In genomic region chr17:51154176-51154575, GRCh38 we compare ENCODE assay signal across 9 cellular contexts. TPM values are rescaled to one million over a fixed set of nuclear protein-coding genes. Genes with fewer than 3 reads are reported as not detected.
DNase-seq lines count a peak whose midpoint lies in the region; ATAC-seq, FAIRE-seq and TF ChIP-seq lines count a peak whose summit lies in the region.
"Had no signal": no experiment of that assay in that cellular context is flagged by ENCODE, and none has a peak within 500 bp of the region (broad histone marks: within the 10 kb centered on the region; RNA-seq: fewer than 3 reads in every experiment).

No MANE protein-coding gene starts in this region.

- TF ChIP-seq CTCF in OCI-LY1 (IDR thresholded peaks at IDR 0.05; ENCODE audit: low read length) (no peak), fibroblast of lung (conservative IDR thresholded peaks at IDR 0.05 in 1 of 2, IDR thresholded peaks at IDR 0.05 in 1 of 2; ENCODE audit: low read depth in 1 of 2, low read length in 2 of 2) (no peak), gastrocnemius medialis (IDR thresholded peaks at IDR 0.05 in 4 of 5, conservative IDR thresholded peaks at IDR 0.05 in 1 of 5) (no peak)
- TF ChIP-seq CTCF in CD4-positive, alpha-beta T cell (IDR thresholded peaks at IDR 0.05): no peak

- H3K9me2 ChIP-seq in OCI-LY1 (ENCODE audit: low read depth, low read length): no peaks in the 10 kb centered on the region

- H2AFZ ChIP-seq in OCI-LY1 (ENCODE audit: low read length) (no peak overlapping the region), fibroblast of lung (ENCODE audit: low read length) (peak overlapping the region; percentile 15)

- no peak for FAIRE-seq in GM12891 (lab: Jason Lieb, UNC)

- peaks cover 13% of the 10 kb centered on the region for H3K4me1 Mint-ChIP-seq in CD4-positive, alpha-beta T cell (ENCODE audit: low read depth)

- intact Hi-C loops in gastrocnemius medialis (cut with DNase I; ENCODE audit: low total_unique reads): loop anchor here (5.0 to 10.0 kb wide), 3 partner anchors 99 to 287 kb away; partner anchors contain the start of genes MBTD1, TOB1 and UTP18
- intact Hi-C loops in CD4-positive, alpha-beta T cell (cut with DNase I, micrococcal nuclease): loop anchor here (5.0 to 10.0 kb wide), 4 partner anchors 99 to 437 kb away; partner anchors contain the start of genes LUC7L3 (in 1 of the 2), MBTD1 (in 1 of the 2) and UTP18 (in 1 of the 2)

- POLR2A ChIA-PET in CD4-positive, alpha-beta T cell (lab: Charles Lee): interaction anchor here (1.0 to 2.1 kb wide), 6 partner anchors 12 to 154 kb away, joined by 3 to 40 read pairs (median 12); partner anchors contain the start of genes NME2 and SPAG9

- CTCF ChIA-PET in CD4-positive, alpha-beta T cell (lab: Charles Lee): interaction anchor here (1.0 to 2.9 kb wide), 2 partner anchors 11 to 152 kb away, joined by 3 to 67 read pairs; partner anchors contain the start of gene NME2

- H3K4me3 Mint-ChIP-seq in CD4-positive, alpha-beta T cell: no peak overlapping the region
- H3K4me3 Mint-ChIP-seq: activated naive CD8-positive, alpha-beta T cell treated with anti-CD3 and anti-CD28 coated beads, Interleukin-2, amount 10 ng/mL, durations not matched to agents 7 days and 5 days had no signal

- H3K79me2 ChIP-seq in OCI-LY1 (ENCODE audit: insufficient read depth, low read length) (peaks cover 37% of the 10 kb centered on the region), fibroblast of lung (ENCODE audit: control insufficient read depth, insufficient read depth, low read length) (peaks cover 45% of the 10 kb centered on the region)

- no peaks in the 10 kb centered on the region for H4K20me1 ChIP-seq in OCI-LY1 (ENCODE audit: insufficient read depth, low read length)
- H4K20me1 ChIP-seq in fibroblast of lung (ENCODE audit: control insufficient read depth, extremely low read depth, insufficient read depth, low read length): no peaks in the 10 kb centered on the region

- no peak for ATAC-seq in gastrocnemius medialis
- no peak for ATAC-seq in CD4-positive, alpha-beta T cell (ENCODE audit: poor library complexity)
- no peak for ATAC-seq in HG03196 (IDR thresholded peaks at IDR 0.05; ENCODE audit: unreplicated experiment)
- ATAC-seq in HG02642 (IDR thresholded peaks at IDR 0.05; ENCODE audit: poor library complexity, unreplicated experiment): no peak

- TF ChIP-seq POLR2A in GM12891 (IDR thresholded peaks at IDR 0.05; ENCODE audit: low read depth, low read length): peak; percentile 6; the same call in 1 of the 2 replicates
- no peak for TF ChIP-seq POLR2A in gastrocnemius medialis (IDR thresholded peaks at IDR 0.05)

- no peaks in the 10 kb centered on the region for H3K9me3 Mint-ChIP-seq in CD4-positive, alpha-beta T cell
- H3K9me3 Mint-ChIP-seq: activated naive CD8-positive, alpha-beta T cell treated with anti-CD3 and anti-CD28 coated beads, Interleukin-2, amount 10 ng/mL, durations not matched to agents 7 days and 5 days had no signal

- H3K36me3 ChIP-seq in OCI-LY1 (ENCODE audit: insufficient read depth, low read length) (peaks cover 44% of the 10 kb centered on the region), fibroblast of lung (ENCODE audit: control insufficient read depth, insufficient read depth, low read length) (peaks cover 5% of the 10 kb centered on the region), gastrocnemius medialis (peaks cover 0 to 33% of the 10 kb centered on the region in 2 donors)

- H3K4me3 ChIP-seq in OCI-LY1 (ENCODE audit: low read depth, low read length, poor library complexity, severe bottlenecking): peak overlapping the region; percentile 73
- peak overlapping the region; percentile 39 to 94 (median 62) for H3K4me3 ChIP-seq in fibroblast of lung (replicated peaks in 1 of 4; ENCODE audit: control extremely low read depth in 1 of 4, insufficient read depth in 1 of 4, low read depth in 3 of 4, low read length in 4 of 4)
- H3K4me3 ChIP-seq in gastrocnemius medialis: peak overlapping the region; percentile 64 to 77 (median 72)

- H3K36me3 Mint-ChIP-seq in CD4-positive, alpha-beta T cell (ENCODE audit: low read depth): peaks cover 20% of the 10 kb centered on the region

- H3K27ac ChIP-seq in OCI-LY1 (ENCODE audit: low read depth, low read length, poor library complexity, severe bottlenecking): peak overlapping the region; percentile 15
- H3K27ac ChIP-seq in fibroblast of lung (ENCODE audit: insufficient read depth, low read length): peak overlapping the region; percentile 40
- H3K27ac ChIP-seq in gastrocnemius medialis: peak overlapping the region; percentile 82 to 90 (median 88)
- H3K27ac ChIP-seq in CD4-positive, alpha-beta T cell (ENCODE audit: low read depth, low read length): no peak overlapping the region

- H3K4me2 ChIP-seq in OCI-LY1 (ENCODE audit: low read length): peak overlapping the region; percentile 95
- peak overlapping the region; percentile 76 for H3K4me2 ChIP-seq in fibroblast of lung (ENCODE audit: extremely low read depth, insufficient read depth, low read length)

- H3K27ac Mint-ChIP-seq in CD4-positive, alpha-beta T cell: no peak overlapping the region
- H3K27ac Mint-ChIP-seq: activated naive CD8-positive, alpha-beta T cell treated with anti-CD3 and anti-CD28 coated beads, Interleukin-2, amount 10 ng/mL, durations not matched to agents 7 days and 5 days had no signal

- no peaks in the 10 kb centered on the region for H3K27me3 Mint-ChIP-seq in CD4-positive, alpha-beta T cell
- H3K27me3 Mint-ChIP-seq: activated naive CD8-positive, alpha-beta T cell treated with anti-CD3 and anti-CD28 coated beads, Interleukin-2, amount 10 ng/mL, durations not matched to agents 7 days and 5 days had no signal

- H3K27me3 ChIP-seq in OCI-LY1 (ENCODE audit: insufficient read depth, low read length) (no peaks in the 10 kb centered on the region), fibroblast of lung (ENCODE audit: control insufficient read depth, insufficient read depth, low read length) (no peaks in the 10 kb centered on the region), gastrocnemius medialis (no peaks in the 10 kb centered on the region)
- H3K27me3 ChIP-seq in CD4-positive, alpha-beta T cell (ENCODE audit: control insufficient read depth, insufficient read depth, low read length): no peaks in the 10 kb centered on the region

- peak overlapping the region; percentile 87 for H3K9ac ChIP-seq in OCI-LY1 (ENCODE audit: low read length)
- H3K9ac ChIP-seq in fibroblast of lung (ENCODE audit: insufficient read depth, low read length): peak overlapping the region; percentile 61

- no peaks in the 10 kb centered on the region for H3F3A ChIP-seq in OCI-LY1 (ENCODE audit: insufficient read depth, low read length)

- H3K4me1 ChIP-seq in OCI-LY1 (ENCODE audit: insufficient read depth, low read length, severe bottlenecking) (peaks cover 26% of the 10 kb centered on the region), fibroblast of lung (ENCODE audit: control insufficient read depth, extremely low read depth, insufficient read depth, low read length) (no peaks in the 10 kb centered on the region), gastrocnemius medialis (peaks cover 17 to 18% of the 10 kb centered on the region in 2 donors)

- in situ Hi-C loops in gastrocnemius medialis (cut with MboI; ENCODE audit: low sequenced_read_pairs in 4 of 4): loop anchor here (5.0 to 25.0 kb wide), 3 partner anchors 149 to 292 kb away; partner anchors contain the start of gene TOB1 (in 2 of the 4)

- DNase-seq in GM12891 (ENCODE audit: insufficient read length, low spot score): no peak
- peak in 1 of 2 donors; percentile 12 for DNase-seq in fibroblast of lung (ENCODE audit: low read depth in 2 of 2)
- DNase-seq in gastrocnemius medialis: no peak
- DNase-seq in C1 segment of cervical spinal cord (lab: John Stamatoyannopoulos, UW): no peak
- DNase-seq in CD4-positive, alpha-beta T cell: no peak
- DNase-seq: activated naive CD8-positive, alpha-beta T cell treated with anti-CD3 and anti-CD28 coated beads, Interleukin-2, amount 10 ng/mL, durations not matched to agents 7 days and 5 days had no signal

- H3K9me3 ChIP-seq in OCI-LY1 (ENCODE audit: low read length) (no peaks in the 10 kb centered on the region), fibroblast of lung (ENCODE audit: control insufficient read depth, insufficient read depth, low read depth, low read length) (no peaks in the 10 kb centered on the region), gastrocnemius medialis (no peaks in the 10 kb centered on the region)
- H3K9me3 ChIP-seq in CD4-positive, alpha-beta T cell (ENCODE audit: control insufficient read depth, low read length): no peaks in the 10 kb centered on the region

TF ChIP-seq in GM12891, 5 proteins besides CTCF, POLR2A, EP300 and RAD21:
- TF ChIP-seq TAF1 (IDR thresholded peaks at IDR 0.05; ENCODE audit: low read depth, low read length) (no peak), POLR2AphosphoS5 (IDR thresholded peaks at IDR 0.05; ENCODE audit: low read depth, low read length) (no peak), SPI1 (IDR thresholded peaks at IDR 0.05; ENCODE audit: low read depth, low read length) (no peak), POU2F2 (IDR thresholded peaks at IDR 0.05; ENCODE audit: low read depth, low read length) (no peak), PAX5 (IDR thresholded peaks at IDR 0.05; ENCODE audit: insufficient read depth, low read length, severe bottlenecking) (no peak)

RNA-seq across cellular contexts. Expression of gene NME1, which starts 0.8 kb away (rescaled TPM):
- 272 TPM for polyA plus RNA-seq in GM12891 (2012; ENCODE audit: low read depth, missing spikeins)
- total RNA-seq in fibroblast of lung: 75.8 and 108 TPM in 2 replicates
- polyA plus RNA-seq in fibroblast of lung: 220 and 374 TPM in 2 replicates
- polyA plus RNA-seq in fibroblast of lung (2012): 177 and 290 TPM in 2 replicates
- 29.2 and 47.8 TPM in 2 replicates for polyA minus RNA-seq in fibroblast of lung (ENCODE audit: low replicate concordance)
- 10 to 100 TPM; 19.1 to 32.6 (median 29.2) TPM for total RNA-seq in gastrocnemius medialis
- total RNA-seq in CD4-positive, alpha-beta T cell: 10 to 100 TPM; 11.0 to 15.6 TPM

RNA-seq across cellular contexts. Expression of gene NME2, which starts 12.0 kb away (rescaled TPM):
- 976 TPM for polyA plus RNA-seq in GM12891 (2012; ENCODE audit: low read depth, missing spikeins)
- total RNA-seq in fibroblast of lung (686 and 799 TPM in 2 replicates), gastrocnemius medialis (100 to 1,000 TPM; 412 to 666 (median 508) TPM)
- 605 and 802 TPM in 2 replicates for polyA plus RNA-seq in fibroblast of lung
- 958 and 1,142 TPM in 2 replicates for polyA plus RNA-seq in fibroblast of lung (2012)
- 153 and 154 TPM in 2 replicates for polyA minus RNA-seq in fibroblast of lung (ENCODE audit: low replicate concordance)
- 100 to 1,000 TPM; 135 to 138 TPM for total RNA-seq in CD4-positive, alpha-beta T cell

RNA-seq across cellular contexts. Expression of gene SPAG9, which starts 33.5 kb away (rescaled TPM):
- 16.2 TPM for polyA plus RNA-seq in GM12891 (2012; ENCODE audit: low read depth, missing spikeins)
- 100 and 126 TPM in 2 replicates for total RNA-seq in fibroblast of lung
- polyA plus RNA-seq in fibroblast of lung: 41.4 and 49.8 TPM in 2 replicates
- polyA plus RNA-seq in fibroblast of lung (2012): 39.5 and 46.0 TPM in 2 replicates
- polyA minus RNA-seq in fibroblast of lung (ENCODE audit: low replicate concordance): 21.7 and 60.8 TPM in 2 replicates
- total RNA-seq in gastrocnemius medialis: 100 to 1,000 TPM; 139 to 171 (median 143) TPM
- total RNA-seq in CD4-positive, alpha-beta T cell: 10 to 100 TPM; 60.2 to 64.6 TPM
